Comparison of ENCODE assay signal across 22 cellular contexts in genomic region chr15:31470756-31471155, GRCh38.
A peak's percentile ranks its signal among the peaks of the same experiment; 100 is the strongest.
DNase-seq lines count a peak whose midpoint lies in the region; ATAC-seq lines count a peak whose summit lies in the region.
"Had no signal": no experiment of that assay in that cellular context is flagged by ENCODE, and none has a peak within 500 bp of the region (broad histone marks: within the 10 kb centered on the region; RNA-seq: fewer than 3 reads in every experiment).

No MANE protein-coding gene starts in this region.

- no peak overlapping the region for H3K4me3 Mint-ChIP-seq in stimulated activated naive CD8-positive, alpha-beta T cell treated with anti-CD3 and anti-CD28 coated beads, Interleukin-15, Interleukin-2, amounts not matched to agents 100 ng/mL and 50 ng/mL, for 24 hours
- no peak overlapping the region for H3K4me3 Mint-ChIP-seq in stimulated activated naive CD8-positive, alpha-beta T cell treated with anti-CD3 and anti-CD28 coated beads, Interleukin-15, amount 100 ng/mL, for 72 hours
- peak overlapping the region in 1 of 5 donors; percentile 41 for H3K4me3 Mint-ChIP-seq in immature natural killer cell
- H3K4me3 Mint-ChIP-seq: activated CD4-positive, alpha-beta memory T cell treated with anti-CD3 and anti-CD28 coated beads for 36 hours had no signal

- peak overlapping the region; percentile 66 for H3K27ac Mint-ChIP-seq in stimulated activated naive CD8-positive, alpha-beta T cell treated with anti-CD3 and anti-CD28 coated beads, Interleukin-15, Interleukin-2, amounts not matched to agents 100 ng/mL and 50 ng/mL, for 24 hours
- peak overlapping the region in 1 of 2 donors; percentile 92 for H3K27ac Mint-ChIP-seq in stimulated activated naive CD8-positive, alpha-beta T cell treated with anti-CD3 and anti-CD28 coated beads, Interleukin-15, amount 100 ng/mL, for 72 hours
- peak overlapping the region in 4 of 6 donors; percentile 37 to 91 (median 78) for H3K27ac Mint-ChIP-seq in immature natural killer cell
- H3K27ac Mint-ChIP-seq: activated CD4-positive, alpha-beta memory T cell treated with anti-CD3 and anti-CD28 coated beads for 36 hours had no signal

- H3K4me1 Mint-ChIP-seq in stimulated activated naive CD8-positive, alpha-beta T cell treated with anti-CD3 and anti-CD28 coated beads, Interleukin-15, Interleukin-2, amounts not matched to agents 100 ng/mL and 50 ng/mL, for 24 hours (ENCODE audit: low read depth), result peaks cover 47% of the 10 kb centered on the region
- peaks cover 52% of the 10 kb centered on the region for H3K4me1 Mint-ChIP-seq in stimulated activated naive CD8-positive, alpha-beta T cell treated with anti-CD3 and anti-CD28 coated beads, Interleukin-15, amount 100 ng/mL, for 72 hours
- H3K4me1 Mint-ChIP-seq in immature natural killer cell, result peaks cover 50% of the 10 kb centered on the region in 2 donors

- H3K27me3 ChIP-seq in SJSA1 (replicated peaks), result no peaks in the 10 kb centered on the region
- H3K27me3 ChIP-seq: body of pancreas, heart left ventricle, Peyer's patch had no signal

- H3K9me3 Mint-ChIP-seq in stimulated activated naive CD8-positive, alpha-beta T cell treated with anti-CD3 and anti-CD28 coated beads, Interleukin-15, Interleukin-2, amounts not matched to agents 100 ng/mL and 50 ng/mL, for 24 hours, result no peaks in the 10 kb centered on the region
- no peaks in the 10 kb centered on the region for H3K9me3 Mint-ChIP-seq in stimulated activated naive CD8-positive, alpha-beta T cell treated with anti-CD3 and anti-CD28 coated beads, Interleukin-15, amount 100 ng/mL, for 72 hours
- no peaks in the 10 kb centered on the region for H3K9me3 Mint-ChIP-seq in immature natural killer cell

- intact Hi-C loops in left colon (cut with DNase I, micrococcal nuclease), result no loop called here

- peaks cover 15% of the 10 kb centered on the region for H3K36me3 Mint-ChIP-seq in stimulated activated naive CD8-positive, alpha-beta T cell treated with anti-CD3 and anti-CD28 coated beads, Interleukin-15, Interleukin-2, amounts not matched to agents 100 ng/mL and 50 ng/mL, for 24 hours (ENCODE audit: low read depth)
- H3K36me3 Mint-ChIP-seq in immature natural killer cell, result no peaks in the 10 kb centered on the region

- no peaks in the 10 kb centered on the region for H3K36me3 ChIP-seq in SJSA1
- H3K36me3 ChIP-seq: heart left ventricle, Peyer's patch had no signal

- DNase-seq in stimulated activated naive CD8-positive, alpha-beta T cell treated with anti-CD3 and anti-CD28 coated beads, Interleukin-15, amount 100 ng/mL, for 72 hours, result no peak
- DNase-seq in SJSA1 (ENCODE audit: low read depth in 1 of 2, low spot score in 2 of 2) (no peak), immature natural killer cell (no peak), left colon (no peak), retina (no peak)
- DNase-seq: activated CD4-positive, alpha-beta memory T cell treated with anti-CD3 and anti-CD28 coated beads for 36 hours; activated gamma-delta T cell treated with Interleukin-2 at 50 U/mL for 16 hours; body of pancreas; C1 segment of cervical spinal cord; heart left ventricle; KBM-7; mammary epithelial cell; NCI-H1105 treated with DMSO at 0.1 percent for 48 hours; NCI-H1930; psoas muscle; stimulated activated CD4-positive, alpha-beta T cell treated with anti-CD3 and anti-CD28 coated beads, Interleukin-1b, Interleukin-23, amount 100 ng/mL, for 48 hours; T-helper 17 cell; trophoblast cell had no signal

- no peak for ATAC-seq in stimulated activated naive CD8-positive, alpha-beta T cell treated with anti-CD3 and anti-CD28 coated beads, Interleukin-15, amount 100 ng/mL, for 72 hours
- no peak for ATAC-seq in HG02798 (IDR thresholded peaks at IDR 0.05; ENCODE audit: poor library complexity, unreplicated experiment)
- no peak for ATAC-seq in left colon
- ATAC-seq: body of pancreas, heart left ventricle, psoas muscle, T-helper 17 cell had no signal

- no peak overlapping the region for H3K4me3 ChIP-seq in SJSA1
- H3K4me3 ChIP-seq: body of pancreas, heart left ventricle, Peyer's patch, psoas muscle, skin epidermis had no signal

- H3K4me1 ChIP-seq in SJSA1 (replicated peaks), result peaks cover 35% of the 10 kb centered on the region
- H3K4me1 ChIP-seq: psoas muscle had no signal

- no peaks in the 10 kb centered on the region for H3K27me3 Mint-ChIP-seq in stimulated activated naive CD8-positive, alpha-beta T cell treated with anti-CD3 and anti-CD28 coated beads, Interleukin-15, Interleukin-2, amounts not matched to agents 100 ng/mL and 50 ng/mL, for 24 hours
- H3K27me3 Mint-ChIP-seq in stimulated activated naive CD8-positive, alpha-beta T cell treated with anti-CD3 and anti-CD28 coated beads, Interleukin-15, amount 100 ng/mL, for 72 hours, result no peaks in the 10 kb centered on the region
- peaks cover 0 to 3% (median under 1%) of the 10 kb centered on the region in 3 donors for H3K27me3 Mint-ChIP-seq in immature natural killer cell (ENCODE audit: low read depth in 3 of 3)
- H3K27me3 Mint-ChIP-seq: activated CD4-positive, alpha-beta memory T cell treated with anti-CD3 and anti-CD28 coated beads for 36 hours; T-helper 17 cell had no signal

- peak overlapping the region; percentile 78; the same call in 1 of the 2 replicates for H3K27ac ChIP-seq in SJSA1
- H3K27ac ChIP-seq: body of pancreas, heart left ventricle, Peyer's patch, psoas muscle, skin epidermis had no signal

- no peaks in the 10 kb centered on the region for H3K9me3 ChIP-seq in SJSA1 (replicated peaks)
- H3K9me3 ChIP-seq: body of pancreas, heart left ventricle, Peyer's patch, psoas muscle had no signal
